In the genomic region with DNA sequence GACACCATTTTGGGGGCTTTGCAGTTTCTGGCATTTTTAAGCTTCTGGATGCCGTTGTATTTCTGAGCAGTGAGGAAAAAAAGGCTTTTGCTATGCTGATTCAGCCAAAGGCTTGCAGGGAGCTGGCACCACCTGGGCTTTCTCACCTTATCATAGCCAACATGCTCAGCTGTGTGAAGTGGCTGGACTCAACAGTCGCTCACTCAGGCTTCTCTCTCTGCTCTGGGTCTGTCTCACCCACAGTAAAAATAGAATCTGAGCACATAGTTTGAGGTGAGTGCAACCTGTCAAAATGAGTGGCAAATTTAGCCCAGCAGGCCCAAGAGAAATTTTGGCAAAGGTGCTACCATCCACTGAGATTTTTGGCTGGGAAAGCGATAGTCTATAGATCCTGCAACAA, we compare ENCODE assay signal across 5 cellular contexts. TPM values are rescaled to one million over a fixed set of nuclear protein-coding genes. Genes with fewer than 3 reads are reported as not detected.
"Had no signal": no experiment of that assay in that cellular context is flagged by ENCODE, and none has a peak within 500 bp of the region (broad histone marks: within the 10 kb centered on the region; RNA-seq: fewer than 3 reads in every experiment).

No MANE protein-coding gene starts in this region.

RNA-seq across cellular contexts. Expression of a gene that starts 59.5 kb away (rescaled TPM):
- total RNA-seq: HepG2, HT-29, HT1080, IMR-90, K562 had no signal
